ENCODE assay signal across 9 cellular contexts in genomic region chrX:102899940-102900916, GRCh38. TPM values are rescaled to one million over a fixed set of nuclear protein-coding genes. Genes with fewer than 3 reads are reported as not detected.
DNase-seq lines count a peak whose midpoint lies in the region; TF ChIP-seq lines count a peak whose summit lies in the region.
"Had no signal": no experiment of that assay in that cellular context is flagged by ENCODE, and none has a peak within 500 bp of the region (broad histone marks: within the 10 kb centered on the region; RNA-seq: fewer than 3 reads in every experiment).

No MANE protein-coding gene starts in this region.

- H3K4me3 ChIP-seq in HEK293 (ENCODE audit: low read depth, low read length) (no peak overlapping the region), adrenal gland (no peak overlapping the region), hepatocyte (no peak overlapping the region)

- POLR2A ChIA-PET in HEK293 (lab: Yijun Ruan, JAX), result no interaction called here

- no peak overlapping the region for H3K4me2 ChIP-seq in hepatocyte

- 36 to 44% (median 39%) methylated on average over 15 of the region's 15 CpGs for WGBS in adrenal gland, 4 donors
- 47% methylated on average over 15 of the region's 15 CpGs for WGBS in hepatocyte (ENCODE audit: low lambda C conversion rate, missing lambda C conversion rate)

- intact Hi-C loops in adrenal gland (cut with DNase I), result no loop called here

- no peak overlapping the region for H2AFZ ChIP-seq in hepatocyte

- DNase-seq in MV-4-11 (lab: John Stamatoyannopoulos, UW) (peak; percentile 64), T-helper 1 cell (peak; percentile 19 to 63 (median 46)), adrenal gland (peak; percentile 35 to 84 (median 70)), hepatocyte (ENCODE audit: low spot score) (peak; percentile 75), smooth muscle cell of the brain vasculature (ENCODE audit: low read depth, low spot score) (peak; percentile 56), mesenteric fat pad (ENCODE audit: low spot score) (no peak)

- H3K27ac ChIP-seq in HEK293 (ENCODE audit: extremely low read depth, low read depth, low read length), result no peak overlapping the region
- H3K27ac ChIP-seq in adrenal gland, result no peak overlapping the region
- no peak overlapping the region for H3K27ac ChIP-seq in hepatocyte

- no peaks in the 10 kb centered on the region for H3K4me1 ChIP-seq in HEK293 (ENCODE audit: control insufficient read depth, insufficient read depth, low read length)
- no peaks in the 10 kb centered on the region for H3K4me1 ChIP-seq in adrenal gland (replicated peaks in 1 of 2)
- H3K4me1 ChIP-seq in hepatocyte (ENCODE audit: insufficient read depth), result no peaks in the 10 kb centered on the region

- TF ChIP-seq CTCF in GM12874 (IDR thresholded peaks at IDR 0.05; ENCODE audit: insufficient read depth, low read depth, low read length) (peak; percentile 51; the same call in 1 of the 2 replicates), HEK293 (tag by site-specific recombination; IDR thresholded peaks at IDR 0.05) (no peak), adrenal gland (IDR thresholded peaks at IDR 0.05) (peak; percentile 36 to 65 (median 44)), hepatocyte (IDR thresholded peaks at IDR 0.05; ENCODE audit: poor library complexity) (peak; percentile 57)

- no peak for TF ChIP-seq POLR2A in adrenal gland (IDR thresholded peaks at IDR 0.05)

- H3K79me2 ChIP-seq in hepatocyte, result no peaks in the 10 kb centered on the region

- H4K20me1 ChIP-seq in hepatocyte (ENCODE audit: insufficient read depth, poor library complexity, severe bottlenecking), result no peaks in the 10 kb centered on the region

- H3K9me2 ChIP-seq in hepatocyte (replicated peaks; ENCODE audit: insufficient read depth), result no peaks in the 10 kb centered on the region

- H3K36me3 ChIP-seq in HEK293 (ENCODE audit: control insufficient read depth in 2 of 2, insufficient read depth in 1 of 2, low read length in 2 of 2) (peaks cover 0 to 32% of the 10 kb centered on the region in 2 experiments; a peak in 1 of 3 replicates), adrenal gland (replicated peaks in 1 of 2) (no peaks in the 10 kb centered on the region), hepatocyte (replicated peaks; ENCODE audit: insufficient read depth, low read depth) (no peaks in the 10 kb centered on the region)

- CTCF ChIA-PET in HEK293 (lab: Yijun Ruan, JAX), result interaction anchor here (0.5 to 2.8 kb wide), 35 partner anchors 9 to 1448 kb away, joined by 3 to 18 read pairs (median 4); no protein-coding TSS in a partner anchor

- H3K9me3 ChIP-seq in HEK293 (ENCODE audit: control insufficient read depth, insufficient read depth, low read depth, low read length), result no peaks in the 10 kb centered on the region
- no peaks in the 10 kb centered on the region for H3K9me3 ChIP-seq in adrenal gland (replicated peaks in 1 of 3)
- H3K9me3 ChIP-seq in hepatocyte (ENCODE audit: low read depth), result no peaks in the 10 kb centered on the region

- H3K27me3 ChIP-seq in adrenal gland, result peaks cover 7% of the 10 kb centered on the region
- no peaks in the 10 kb centered on the region for H3K27me3 ChIP-seq in hepatocyte

TF ChIP-seq in HEK293, 187 proteins besides CTCF, POLR2A, EP300 and RAD21:
- TF ChIP-seq ZNF24 (tag by site-specific recombination; IDR thresholded peaks at IDR 0.05), result no peak
- TF ChIP-seq ZNF654 (tag by site-specific recombination; IDR thresholded peaks at IDR 0.05; ENCODE audit: low read depth), result peak; percentile 86

RNA-seq across cellular contexts. Expression of gene RAB40AL, which starts 36.8 kb away (rescaled TPM):
- 1 to 10 TPM in 1 of 8 donors, under 1 TPM in 3, not detected in 4; 0.80 to 3.1 (median 0.91) TPM for total RNA-seq in adrenal gland
- polyA plus RNA-seq in adrenal gland, result 1 to 10 TPM in 1 of 3 donors, under 1 TPM in 1, not detected in 1; 0.20 to 1.5 TPM
- 1.2 TPM in 1 of 2 replicates, not detected in the other for total RNA-seq in hepatocyte
- polyA plus RNA-seq in hepatocyte, result 0.58 and 0.80 TPM in 2 replicates
- 1.7 TPM for total RNA-seq in mesenteric fat pad
- polyA plus RNA-seq: urinary bladder had no signal
